Comparison of ENCODE assay signal across 26 cellular contexts in genomic region chr2:205969584-205969983, GRCh38.
DNase-seq lines count a peak whose midpoint lies in the region; ATAC-seq and TF ChIP-seq lines count a peak whose summit lies in the region.
"Had no signal": no experiment of that assay in that cellular context is flagged by ENCODE, and none has a peak within 500 bp of the region (broad histone marks: within the 10 kb centered on the region; RNA-seq: fewer than 3 reads in every experiment).

No MANE protein-coding gene starts in this region.

- no peaks in the 10 kb centered on the region for H4K20me1 ChIP-seq in OCI-LY3 (ENCODE audit: insufficient read depth, low read length)

- H3K4me1 ChIP-seq in OCI-LY3 (ENCODE audit: low read length), result peaks cover 54% of the 10 kb centered on the region
- no peaks in the 10 kb centered on the region for H3K4me1 ChIP-seq in vagina
- H3K4me1 ChIP-seq: uterus had no signal

- H3K36me3 ChIP-seq in OCI-LY3 (replicated peaks; ENCODE audit: low read depth, low read length) (no peaks in the 10 kb centered on the region), vagina (no peaks in the 10 kb centered on the region)
- H3K36me3 ChIP-seq: uterus had no signal

- H3K27ac Mint-ChIP-seq in progenitor cell of endocrine pancreas, result no peak overlapping the region
- no peak overlapping the region for H3K27ac Mint-ChIP-seq in activated CD4-positive, alpha-beta T cell treated with anti-CD3 and anti-CD28 coated beads, Interleukin-2, amount 10 ng/mL, durations not matched to agents 24 days and 14 days
- H3K27ac Mint-ChIP-seq: activated naive CD8-positive, alpha-beta T cell treated with anti-CD3 and anti-CD28 coated beads for 36 hours; IgD-negative memory B cell; naive thymus-derived CD8-positive, alpha-beta T cell; T-helper 1 cell treated with Interleukin-12 subunit alpha and Interleukin-12 subunit beta and Interleukin-4 antibody, amounts not matched to agents 30 μg/mL and 1 μg/mL, for 36 hours had no signal

- peaks cover 12% of the 10 kb centered on the region for H3K4me1 Mint-ChIP-seq in progenitor cell of endocrine pancreas (ENCODE audit: low read depth)
- no peaks in the 10 kb centered on the region for H3K4me1 Mint-ChIP-seq in activated CD4-positive, alpha-beta T cell treated with anti-CD3 and anti-CD28 coated beads, Interleukin-2, amount 10 ng/mL, durations not matched to agents 24 days and 14 days
- H3K4me1 Mint-ChIP-seq: activated naive CD8-positive, alpha-beta T cell treated with anti-CD3 and anti-CD28 coated beads for 36 hours; naive thymus-derived CD8-positive, alpha-beta T cell had no signal

- no peaks in the 10 kb centered on the region for H3K9me3 Mint-ChIP-seq in progenitor cell of endocrine pancreas (ENCODE audit: low read depth)
- H3K9me3 Mint-ChIP-seq in activated CD4-positive, alpha-beta T cell treated with anti-CD3 and anti-CD28 coated beads, Interleukin-2, amount 10 ng/mL, durations not matched to agents 24 days and 14 days, result no peaks in the 10 kb centered on the region
- H3K9me3 Mint-ChIP-seq: activated naive CD8-positive, alpha-beta T cell treated with anti-CD3 and anti-CD28 coated beads for 36 hours; IgD-negative memory B cell; naive thymus-derived CD8-positive, alpha-beta T cell; T-helper 1 cell treated with Interleukin-12 subunit alpha and Interleukin-12 subunit beta and Interleukin-4 antibody, amounts not matched to agents 30 μg/mL and 1 μg/mL, for 36 hours had no signal

- TF ChIP-seq CTCF in OCI-LY3 (IDR thresholded peaks at IDR 0.05; ENCODE audit: low read depth, low read length) (no peak), vagina (IDR thresholded peaks at IDR 0.05) (no peak), progenitor cell of endocrine pancreas (IDR thresholded peaks at IDR 0.05; ENCODE audit: unreplicated experiment) (no peak)

- H3K4me2 ChIP-seq in OCI-LY3 (ENCODE audit: low read length), result peak overlapping the region; percentile 53
- H3K4me2 ChIP-seq: SK-N-SH had no signal

- no peak for TF ChIP-seq POLR2A in vagina (IDR thresholded peaks at IDR 0.05)

- H3K4me3 ChIP-seq in OCI-LY3 (ENCODE audit: low read length), result 0 out of 2 replicates have a peak overlapping the region, but pooled peaks have one; percentile 26
- H3K4me3 ChIP-seq in vagina, result no peak overlapping the region
- H3K4me3 ChIP-seq: uterus had no signal

- H3K27me3 Mint-ChIP-seq in progenitor cell of endocrine pancreas, result no peaks in the 10 kb centered on the region
- H3K27me3 Mint-ChIP-seq in activated CD4-positive, alpha-beta T cell treated with anti-CD3 and anti-CD28 coated beads, Interleukin-2, amount 10 ng/mL, durations not matched to agents 24 days and 14 days, result peaks cover 8% of the 10 kb centered on the region

- H3K27ac ChIP-seq in OCI-LY3 (ENCODE audit: low read length) (peak overlapping the region; percentile 26; the same call in 1 of the 2 replicates), vagina (no peak overlapping the region)
- H3K27ac ChIP-seq: uterus had no signal

- no peaks in the 10 kb centered on the region for H3K27me3 ChIP-seq in OCI-LY3 (ENCODE audit: low read depth, low read length)
- no peaks in the 10 kb centered on the region for H3K27me3 ChIP-seq in vagina
- H3K27me3 ChIP-seq: uterus had no signal

- H3K9me3 ChIP-seq in OCI-LY3 (ENCODE audit: insufficient read depth, low read length), result no peaks in the 10 kb centered on the region
- no peaks in the 10 kb centered on the region for H3K9me3 ChIP-seq in vagina
- H3K9me3 ChIP-seq: SK-N-SH, uterus had no signal

- no peak overlapping the region for H3K9ac ChIP-seq in OCI-LY3 (ENCODE audit: low read length)
- H3K9ac ChIP-seq: SK-N-SH had no signal

- H3K4me3 Mint-ChIP-seq in progenitor cell of endocrine pancreas (ENCODE audit: low read depth), result no peak overlapping the region
- H3K4me3 Mint-ChIP-seq in activated CD4-positive, alpha-beta T cell treated with anti-CD3 and anti-CD28 coated beads, Interleukin-2, amount 10 ng/mL, durations not matched to agents 24 days and 14 days, result no peak overlapping the region
- H3K4me3 Mint-ChIP-seq: activated naive CD8-positive, alpha-beta T cell treated with anti-CD3 and anti-CD28 coated beads for 36 hours; IgD-negative memory B cell; naive thymus-derived CD8-positive, alpha-beta T cell; T-helper 1 cell treated with Interleukin-12 subunit alpha and Interleukin-12 subunit beta and Interleukin-4 antibody, amounts not matched to agents 30 μg/mL and 1 μg/mL, for 36 hours had no signal

- ATAC-seq in GM19025 (IDR thresholded peaks at IDR 0.05; ENCODE audit: low read depth, unreplicated experiment) (peak; percentile 47), GM21515 (IDR thresholded peaks at IDR 0.05; ENCODE audit: unreplicated experiment) (peak; percentile 68), HG03432 (IDR thresholded peaks at IDR 0.05; ENCODE audit: unreplicated experiment) (peak; percentile 67)
- ATAC-seq: naive thymus-derived CD8-positive, alpha-beta T cell; stimulated activated naive CD8-positive, alpha-beta T cell treated with anti-CD3 and anti-CD28 coated beads, Interleukin-15, Interleukin-2, amounts not matched to agents 100 U/mL and 50 U/mL, for 24 hours had no signal

- no peak overlapping the region for H2AFZ ChIP-seq in OCI-LY3 (ENCODE audit: low read depth, low read length)

- H3K36me3 Mint-ChIP-seq in progenitor cell of endocrine pancreas (ENCODE audit: insufficient read depth), result no peaks in the 10 kb centered on the region
- no peaks in the 10 kb centered on the region for H3K36me3 Mint-ChIP-seq in activated CD4-positive, alpha-beta T cell treated with anti-CD3 and anti-CD28 coated beads, Interleukin-2, amount 10 ng/mL, durations not matched to agents 24 days and 14 days (ENCODE audit: low read depth)
- H3K36me3 Mint-ChIP-seq: activated naive CD8-positive, alpha-beta T cell treated with anti-CD3 and anti-CD28 coated beads for 36 hours; IgD-negative memory B cell; naive thymus-derived CD8-positive, alpha-beta T cell had no signal

- no peaks in the 10 kb centered on the region for H3K79me2 ChIP-seq in OCI-LY3 (ENCODE audit: low read length)

- intact Hi-C loops in vagina (cut with DNase I), result no loop called here
- intact Hi-C loops in activated CD4-positive, alpha-beta T cell treated with anti-CD3 and anti-CD28 coated beads, Interleukin-2, amount 10 ng/mL, durations not matched to agents 24 days and 14 days (cut with micrococcal nuclease), result no loop called here

- DNase-seq in activated CD4-positive, alpha-beta T cell treated with anti-CD3 and anti-CD28 coated beads for 48 hours, result no peak
- DNase-seq in vagina (ENCODE audit: extremely low spot score in 2 of 2) (no peak), progenitor cell of endocrine pancreas (ENCODE audit: low spot score, unreplicated experiment) (no peak)
- no peak for DNase-seq in activated CD4-positive, alpha-beta T cell treated with anti-CD3 and anti-CD28 coated beads, Interleukin-2, amount 10 ng/mL, durations not matched to agents 24 days and 14 days
- DNase-seq: activated CD4-positive, alpha-beta T cell treated with anti-CD3 and anti-CD28 coated beads for 1 hour; activated effector memory CD4-positive, alpha-beta T cell treated with Interleukin-2 at 50 U/mL for 16 hours; activated naive CD8-positive, alpha-beta T cell treated with anti-CD3 and anti-CD28 coated beads for 36 hours; activated T-cell treated with anti-CD3 and anti-CD28 coated beads for 4 hours; aorta; C1 segment of cervical spinal cord; effector memory CD4-positive, alpha-beta T cell; midbrain; naive thymus-derived CD8-positive, alpha-beta T cell; NCI-H1105 treated with DMSO at 0.1 percent for 48 hours; NCI-H2029; occipital lobe; OCI-M1; SK-N-SH; stimulated activated naive CD8-positive, alpha-beta T cell treated with anti-CD3 and anti-CD28 coated beads, Interleukin-15, Interleukin-2, amounts not matched to agents 100 U/mL and 50 U/mL, for 24 hours; uterus had no signal
